In genomic region chr15:75538376-75538775, GRCh38 we compare ENCODE assay signal across 28 cellular contexts.
"Had no signal": no experiment of that assay in that cellular context is flagged by ENCODE, and none has a peak within 500 bp of the region (broad histone marks: within the 10 kb centered on the region; RNA-seq: fewer than 3 reads in every experiment).

No MANE protein-coding gene starts in this region.

- H3K27ac Mint-ChIP-seq: activated naive CD4-positive, alpha-beta T cell treated with anti-CD3 and anti-CD28 coated beads, Interleukin-2, amount 10 ng/mL, durations not matched to agents 7 days and 5 days; activated naive CD8-positive, alpha-beta T cell treated with anti-CD3 and anti-CD28 coated beads, Interleukin-2, amount 10 ng/mL, durations not matched to agents 7 days and 5 days had no signal

- H3K4me3 Mint-ChIP-seq: activated naive CD4-positive, alpha-beta T cell treated with anti-CD3 and anti-CD28 coated beads, Interleukin-2, amount 10 ng/mL, durations not matched to agents 7 days and 5 days; activated naive CD8-positive, alpha-beta T cell treated with anti-CD3 and anti-CD28 coated beads, Interleukin-2, amount 10 ng/mL, durations not matched to agents 7 days and 5 days; naive thymus-derived CD8-positive, alpha-beta T cell had no signal

- ATAC-seq: activated CD4-positive, CD25-positive, alpha-beta regulatory T cell treated with anti-CD3 and anti-CD28 coated beads, Interleukin-2, amount 50 U/mL, for 24 hours; gastroesophageal sphincter; left colon; naive thymus-derived CD8-positive, alpha-beta T cell; right lobe of liver; stimulated activated naive CD8-positive, alpha-beta T cell treated with anti-CD3 and anti-CD28 coated beads, Interleukin-15, Interleukin-2, amounts not matched to agents 100 U/mL and 50 U/mL, for 24 hours had no signal

- H3K27ac ChIP-seq: brain microvascular endothelial cell, coronary artery, gastroesophageal sphincter, right lobe of liver, testis, VCaP had no signal

- H3K4me3 ChIP-seq: coronary artery, dorsolateral prefrontal cortex, gastroesophageal sphincter, right lobe of liver, testis had no signal

- H3K36me3 ChIP-seq: brain microvascular endothelial cell, gastroesophageal sphincter, right lobe of liver had no signal

- DNase-seq: activated CD4-positive, alpha-beta T cell treated with anti-CD3 and anti-CD28 coated beads for 48 hours; activated CD4-positive, alpha-beta T cell treated with anti-CD3 and anti-CD28 coated beads, Interleukin-2, amount 50 U/mL, for 48 hours; activated CD8-positive, alpha-beta memory T cell treated with anti-CD3 and anti-CD28 coated beads, Interleukin-2, amount 50 U/mL, for 4 hours; activated gamma-delta T cell; activated naive CD4-positive, alpha-beta T cell treated with anti-CD3 and anti-CD28 coated beads, Interleukin-2, amount 10 ng/mL, durations not matched to agents 7 days and 5 days; activated naive CD8-positive, alpha-beta T cell treated with anti-CD3 and anti-CD28 coated beads, Interleukin-2, amount 10 ng/mL, durations not matched to agents 7 days and 5 days; activated T-cell treated with anti-CD3 and anti-CD28 coated beads, Interleukin-2, amount 50 U/mL, for 1 hour; amniotic stem cell; brain microvascular endothelial cell; cerebellar nuclear complex; dorsolateral prefrontal cortex; effector memory CD4-positive, alpha-beta T cell; head of caudate nucleus; hippocampal formation; kidney; left colon; mammary epithelial cell; midbrain; naive thymus-derived CD8-positive, alpha-beta T cell; right lobe of liver; stimulated activated CD4-positive, alpha-beta T cell treated with anti-CD3 and anti-CD28 coated beads, Interleukin-2, amount 100 ng/mL, for 48 hours; stimulated activated naive CD8-positive, alpha-beta T cell treated with anti-CD3 and anti-CD28 coated beads, Interleukin-15, Interleukin-2, amounts not matched to agents 100 U/mL and 50 U/mL, for 24 hours; testis; trophoblast cell had no signal

- H3K9me3 Mint-ChIP-seq: activated naive CD4-positive, alpha-beta T cell treated with anti-CD3 and anti-CD28 coated beads, Interleukin-2, amount 10 ng/mL, durations not matched to agents 7 days and 5 days; activated naive CD8-positive, alpha-beta T cell treated with anti-CD3 and anti-CD28 coated beads, Interleukin-2, amount 10 ng/mL, durations not matched to agents 7 days and 5 days; naive thymus-derived CD8-positive, alpha-beta T cell had no signal

- H3K27me3 Mint-ChIP-seq: activated naive CD4-positive, alpha-beta T cell treated with anti-CD3 and anti-CD28 coated beads, Interleukin-2, amount 10 ng/mL, durations not matched to agents 7 days and 5 days; activated naive CD8-positive, alpha-beta T cell treated with anti-CD3 and anti-CD28 coated beads, Interleukin-2, amount 10 ng/mL, durations not matched to agents 7 days and 5 days; naive thymus-derived CD8-positive, alpha-beta T cell had no signal

- H3K9me3 ChIP-seq: gastroesophageal sphincter, right lobe of liver, testis had no signal

- H3K27me3 ChIP-seq: brain microvascular endothelial cell, dorsolateral prefrontal cortex, gastroesophageal sphincter, right lobe of liver, testis had no signal
